Comparison of ENCODE assay signal across 24 cellular contexts in the genomic region with DNA sequence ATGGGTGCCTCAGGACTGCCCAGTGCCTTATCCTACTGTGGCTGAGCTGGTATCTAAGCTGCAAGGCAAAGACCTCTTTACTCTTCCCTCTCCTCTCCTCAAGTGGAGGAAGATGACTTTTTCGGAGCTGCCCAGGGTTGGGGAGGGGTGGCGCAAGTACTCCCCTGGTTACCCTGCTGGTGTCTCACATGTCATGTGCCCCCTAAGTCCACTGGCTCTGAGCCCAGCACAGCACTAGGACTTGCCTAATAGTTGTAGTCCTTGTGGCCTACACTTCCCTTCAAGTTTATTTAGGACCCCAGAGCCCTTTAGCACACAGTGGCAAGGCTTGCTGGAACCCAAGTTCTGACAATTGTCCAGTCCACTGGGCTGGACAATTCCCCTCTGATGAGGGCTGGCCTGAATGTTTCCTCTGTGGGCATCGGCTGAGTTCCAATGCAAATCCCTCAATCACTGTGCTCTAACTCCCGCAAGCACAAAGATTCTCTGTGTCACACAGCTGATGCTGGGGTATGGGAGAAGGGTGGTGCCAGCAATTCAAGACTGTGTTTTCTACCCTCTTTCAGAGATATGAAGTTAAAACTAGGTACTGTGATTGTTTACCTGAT.
DNase-seq lines count a peak whose midpoint lies in the region; TF ChIP-seq lines count a peak whose summit lies in the region.
"Had no signal": no experiment of that assay in that cellular context is flagged by ENCODE, and none has a peak within 500 bp of the region (broad histone marks: within the 10 kb centered on the region; RNA-seq: fewer than 3 reads in every experiment).

No MANE protein-coding gene starts in this region.

- H3K36me3 ChIP-seq in tibial nerve (peaks cover 2 to 23% (median 9%) of the 10 kb centered on the region in 3 donors), WERI-Rb-1 (peaks cover 63% of the 10 kb centered on the region)
- H3K36me3 ChIP-seq: uterus had no signal

- DNase-seq in anterior cingulate cortex (lab: John Stamatoyannopoulos, UW), result peak in 55 of 58 donors; percentile 11 to 93 (median 73)
- peak; percentile 98 for DNase-seq in globus pallidus (ENCODE audit: low spot score)
- no peak for DNase-seq in neural crest cell (ENCODE audit: low read depth, low spot score)
- no peak for DNase-seq in tibial nerve (ENCODE audit: low spot score in 2 of 2)
- no peak for DNase-seq in stimulated activated CD4-positive, alpha-beta T cell treated with anti-CD3 and anti-CD28 coated beads, Interleukin-2, amount 100 ng/mL, for 48 hours
- no peak for DNase-seq in NCI-H146 treated with DMSO at 0.1 percent for 48 hours (lab: John Stamatoyannopoulos, UW; ENCODE audit: unreplicated experiment)
- DNase-seq in WERI-Rb-1, result no peak
- DNase-seq: activated CD4-positive, alpha-beta T cell treated with anti-CD3 and anti-CD28 coated beads for 1 hour; activated gamma-delta T cell; activated T-cell treated with anti-CD3 and anti-CD28 coated beads, Interleukin-2, amount 50 U/mL, for 1 hour; colonic mucosa; DMS79 treated with DMSO at 0.1 percent for 48 hours; effector memory CD4-positive, alpha-beta T cell; Kasumi-1; mesendoderm; MV-4-11; NCI-H1436 treated with DMSO at 0.1 percent for 48 hours; stimulated activated CD4-positive, alpha-beta T cell treated with anti-CD3 and anti-CD28 coated beads, Interleukin-2, amount 100 ng/mL, for 24 hours; uterus had no signal

- H3K9me3 Mint-ChIP-seq in neural crest cell, result peaks cover 5% of the 10 kb centered on the region

- WGBS in tibial nerve, 2 donors, result 46 to 50% methylated on average over 4 of the region's 4 CpGs

- TF ChIP-seq CTCF in neural crest cell (conservative IDR thresholded peaks at IDR 0.05) (no peak), tibial nerve (IDR thresholded peaks at IDR 0.05) (no peak), WERI-Rb-1 (IDR thresholded peaks at IDR 0.05; ENCODE audit: low read depth, low read length) (no peak)

- H3K27ac Mint-ChIP-seq in neural crest cell (ENCODE audit: unreplicated experiment), result peak overlapping the region; percentile 24

- H3K4me1 ChIP-seq in tibial nerve, result peaks cover 0 to 10% (median 3%) of the 10 kb centered on the region in 4 donors
- H3K4me1 ChIP-seq: colonic mucosa, uterus had no signal

- TF ChIP-seq POLR2A in tibial nerve (IDR thresholded peaks at IDR 0.05), result no peak

- TF ChIP-seq EP300 in tibial nerve (IDR thresholded peaks at IDR 0.05), result peak in 1 of 2 donors; percentile 22

- H3K27ac ChIP-seq in tibial nerve (peak overlapping the region in 3 of 4 donors; percentile 8 to 46 (median 42)), WERI-Rb-1 (no peak overlapping the region)
- H3K27ac ChIP-seq: colonic mucosa, HL-60, right atrium auricular region, RWPE1, SK-N-MC, uterus had no signal

- no peaks in the 10 kb centered on the region for H3K27me3 ChIP-seq in tibial nerve
- no peaks in the 10 kb centered on the region for H3K27me3 ChIP-seq in WERI-Rb-1 (ENCODE audit: insufficient read depth, low read depth, severe bottlenecking)
- H3K27me3 ChIP-seq: colonic mucosa, right atrium auricular region, uterus had no signal

- peaks cover 0 to 10% (median 0%) of the 10 kb centered on the region in 4 donors for H3K9me3 ChIP-seq in tibial nerve
- H3K9me3 ChIP-seq in WERI-Rb-1 (ENCODE audit: severe bottlenecking), result peaks cover 11% of the 10 kb centered on the region
- H3K9me3 ChIP-seq: colonic mucosa had no signal

- H3K4me1 Mint-ChIP-seq in neural crest cell, result no peaks in the 10 kb centered on the region

- peaks cover 70% of the 10 kb centered on the region for H3K36me3 Mint-ChIP-seq in neural crest cell (ENCODE audit: low read depth)

- H3K4me3 ChIP-seq in tibial nerve (no peak overlapping the region), WERI-Rb-1 (ENCODE audit: low read depth, low read length) (no peak overlapping the region)
- H3K4me3 ChIP-seq: colonic mucosa, right atrium auricular region, SK-N-MC, uterus had no signal

- no peak overlapping the region for H3K4me3 Mint-ChIP-seq in neural crest cell
- H3K4me3 Mint-ChIP-seq: CD14-positive monocyte had no signal

- H3K27me3 Mint-ChIP-seq in neural crest cell (ENCODE audit: low read depth), result no peaks in the 10 kb centered on the region

Comparison
In these comparisons a context has a peak if more than half of its experiments do, and no peak if none do; other contexts are left out.
1. DNase-seq: peak in anterior cingulate cortex (55 of 58) and globus pallidus (single experiment); none in neural crest cell (single experiment), tibial nerve (0 of 2), stimulated activated CD4-positive, alpha-beta T cell treated with anti-CD3 and anti-CD28 coated beads, Interleukin-2, amount 100 ng/mL, for 48 hours (0 of 2), NCI-H146 treated with DMSO at 0.1 percent for 48 hours (single experiment) and WERI-Rb-1 (single experiment).